8 cellular contexts compared by ENCODE assay signal in the genomic region with DNA sequence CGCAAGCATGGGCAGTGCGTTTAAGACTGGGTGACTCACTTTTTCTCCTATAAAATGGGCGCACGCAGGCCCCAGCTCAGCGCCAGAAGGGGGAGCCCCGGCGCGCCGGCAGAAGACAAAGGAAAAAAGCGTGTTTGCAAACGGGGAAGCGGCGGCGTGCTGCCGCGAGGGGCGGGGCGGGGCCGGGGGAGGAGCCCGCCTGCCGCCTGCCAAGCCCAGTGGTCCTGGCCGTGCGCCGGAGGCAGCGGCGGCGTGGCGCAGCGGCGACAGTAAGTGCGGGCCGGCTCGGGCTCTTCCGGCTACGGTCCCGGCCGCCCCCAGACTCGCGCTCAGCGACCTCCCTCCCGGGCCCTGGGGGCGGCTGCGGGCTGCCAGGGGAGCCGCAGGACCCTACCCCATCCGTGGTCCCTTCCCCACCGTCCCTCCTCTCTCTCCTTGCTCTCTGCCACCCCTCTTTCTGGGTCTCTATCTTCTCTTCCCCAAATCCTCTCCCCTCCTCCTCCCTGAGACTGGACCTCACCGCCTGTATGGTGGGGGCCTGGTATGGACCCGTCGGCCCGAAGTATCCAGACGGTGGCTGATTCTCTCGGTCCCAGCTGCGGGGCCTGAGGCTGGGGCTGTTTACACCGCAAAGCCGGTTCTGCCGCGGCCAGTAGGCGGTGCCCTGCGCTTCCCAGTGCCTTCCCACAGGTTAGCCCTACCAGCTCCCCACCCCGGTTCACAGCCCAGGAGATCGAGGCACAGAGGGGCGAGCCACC. TPM values are rescaled to one million over a fixed set of nuclear protein-coding genes. Genes with fewer than 3 reads are reported as not detected.
DNase-seq lines count a peak whose midpoint lies in the region; ATAC-seq and TF ChIP-seq lines count a peak whose summit lies in the region.

A gene (plus strand): TSS at position 218 of the 758 bp plus-strand sequence. CDS start 51 bp downstream, at position 269.

- peak within 1 kb of the TSS; percentile 73 for H3K4me3 ChIP-seq in fibroblast of villous mesenchyme (ENCODE audit: low read depth, low read length)
- peak within 1 kb of the TSS; percentile 75 for H3K4me3 ChIP-seq in neural cell (ENCODE audit: low read length)

- no peaks in the 10 kb centered on the region for H3K27me3 ChIP-seq in neural cell (ENCODE audit: insufficient read depth, low read depth, low read length)

- H3K9me2 ChIP-seq in neural cell (ENCODE audit: insufficient read depth, low read length): no peaks in the 10 kb centered on the region

- DNase-seq in DMS 273 treated with DMSO at 0.1 percent for 48 hours (lab: John Stamatoyannopoulos, UW): peak; percentile 25
- peak; percentile 86 for DNase-seq in RPMI8226
- DNase-seq in activated T-helper 9 cell treated with anti-CD3 and anti-CD28 coated beads, Interleukin-2, amount 50 U/mL, for 16 hours (ENCODE audit: low read depth): peak; percentile 81
- peak; percentile 74 for DNase-seq in fibroblast of villous mesenchyme (ENCODE audit: low read depth)
- peak; percentile 79 to 88 for DNase-seq in stimulated activated naive CD8-positive, alpha-beta T cell treated with anti-CD3 and anti-CD28 coated beads, Interleukin-15, amount 100 ng/mL, for 72 hours

- H3K4me1 Mint-ChIP-seq in stimulated activated naive CD8-positive, alpha-beta T cell treated with anti-CD3 and anti-CD28 coated beads, Interleukin-15, amount 100 ng/mL, for 72 hours: peaks cover 56% of the 10 kb centered on the region

- H3K27ac Mint-ChIP-seq in stimulated activated naive CD8-positive, alpha-beta T cell treated with anti-CD3 and anti-CD28 coated beads, Interleukin-15, amount 100 ng/mL, for 72 hours: peak within 1 kb of the TSS; percentile 94 to 97

- peak; percentile 74 for TF ChIP-seq CTCF in fibroblast of villous mesenchyme (IDR thresholded peaks at IDR 0.05; ENCODE audit: insufficient read depth, low read depth, low read length)
- TF ChIP-seq CTCF in neural cell (IDR thresholded peaks at IDR 0.05; ENCODE audit: poor library complexity, severe bottlenecking): peak; percentile 83

- H4K20me1 ChIP-seq in neural cell (ENCODE audit: insufficient read depth): no peaks in the 10 kb centered on the region

- ATAC-seq in GM21447 (IDR thresholded peaks at IDR 0.05; ENCODE audit: unreplicated experiment): peak; percentile 77
- ATAC-seq in stimulated activated naive CD8-positive, alpha-beta T cell treated with anti-CD3 and anti-CD28 coated beads, Interleukin-15, amount 100 ng/mL, for 72 hours: peak; percentile 91

- H3K9me3 ChIP-seq in neural cell (ENCODE audit: low read length): no peaks in the 10 kb centered on the region

- H3K9me3 Mint-ChIP-seq in stimulated activated naive CD8-positive, alpha-beta T cell treated with anti-CD3 and anti-CD28 coated beads, Interleukin-15, amount 100 ng/mL, for 72 hours: no peaks in the 10 kb centered on the region

- H3F3A ChIP-seq in neural cell (ENCODE audit: insufficient read depth, low read length, poor library complexity, severe bottlenecking): no peaks in the 10 kb centered on the region

- peak within 1 kb of the TSS; percentile 30 for H3K27ac ChIP-seq in neural cell (ENCODE audit: low read length)

- peak within 1 kb of the TSS; percentile 83 for H3K9ac ChIP-seq in neural cell (ENCODE audit: low read length)

- TF ChIP-seq RAD21 in Ishikawa (IDR thresholded peaks at IDR 0.05; ENCODE audit: low read depth) (peak; percentile 73), neural cell (conservative IDR thresholded peaks at IDR 0.05) (peak; percentile 76)

- H3K27me3 Mint-ChIP-seq in stimulated activated naive CD8-positive, alpha-beta T cell treated with anti-CD3 and anti-CD28 coated beads, Interleukin-15, amount 100 ng/mL, for 72 hours: no peaks in the 10 kb centered on the region

- H3K4me3 Mint-ChIP-seq in stimulated activated naive CD8-positive, alpha-beta T cell treated with anti-CD3 and anti-CD28 coated beads, Interleukin-15, amount 100 ng/mL, for 72 hours: peak within 1 kb of the TSS; percentile 97 to 99

- no peaks in the 10 kb centered on the region for H3K79me2 ChIP-seq in neural cell (replicated peaks; ENCODE audit: insufficient read depth, low read length)

- H3K4me2 ChIP-seq in neural cell (ENCODE audit: low read length): peak within 1 kb of the TSS; percentile 56

- H2AFZ ChIP-seq in neural cell (ENCODE audit: low read depth, low read length): peak within 1 kb of the TSS; percentile 75

- TF ChIP-seq EP300 in Ishikawa (IDR thresholded peaks at IDR 0.05; ENCODE audit: borderline replicate concordance) (no peak; the same call in 1 of the 2 replicates), neural cell (conservative IDR thresholded peaks at IDR 0.05; ENCODE audit: poor library complexity, severe bottlenecking) (no peak)

- H3K36me3 ChIP-seq in neural cell (ENCODE audit: insufficient read depth, low read length): no peaks in the 10 kb centered on the region

TF ChIP-seq in Ishikawa, 13 proteins besides CTCF, POLR2A, EP300 and RAD21:
- no peak for TF ChIP-seq EGR1 (IDR thresholded peaks at IDR 0.05)
- no peak; the same call in none of the 2 replicates for TF ChIP-seq ZBTB7A (IDR thresholded peaks at IDR 0.05; ENCODE audit: low read depth)
- TF ChIP-seq TCF12 (IDR thresholded peaks at IDR 0.05; ENCODE audit: low read depth): 0 out of 2 replicates have a peak, but pooled peaks have one; percentile 24
- TF ChIP-seq TEAD4 (IDR thresholded peaks at IDR 0.05): no peak; the same call in 1 of the 2 replicates
- no peak for TF ChIP-seq FOXM1 (IDR thresholded peaks at IDR 0.05; ENCODE audit: borderline replicate concordance, low read depth)
- TF ChIP-seq, protein P1, sequence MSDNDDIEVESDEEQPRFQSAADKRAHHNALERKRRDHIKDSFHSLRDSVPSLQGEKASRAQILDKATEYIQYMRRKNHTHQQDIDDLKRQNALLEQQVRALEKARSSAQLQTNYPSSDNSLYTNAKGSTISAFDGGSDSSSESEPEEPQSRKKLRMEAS (IDR thresholded peaks at IDR 0.05): peak; percentile 43
- TF ChIP-seq CREB1 (IDR thresholded peaks at IDR 0.05; ENCODE audit: low read depth): no peak

TF ChIP-seq in neural cell, 6 proteins besides CTCF, POLR2A, EP300 and RAD21:
- peak; percentile 78 for TF ChIP-seq SMC3 (conservative IDR thresholded peaks at IDR 0.05; ENCODE audit: poor library complexity)
- TF ChIP-seq TAF1 (IDR thresholded peaks at IDR 0.05; ENCODE audit: low read depth): no peak
- peak; percentile 70 for TF ChIP-seq POLR2AphosphoS5 (IDR thresholded peaks at IDR 0.05)
- TF ChIP-seq MXI1 (conservative IDR thresholded peaks at IDR 0.05; ENCODE audit: poor library complexity, severe bottlenecking): peak; percentile 68
- TF ChIP-seq, protein P2, sequence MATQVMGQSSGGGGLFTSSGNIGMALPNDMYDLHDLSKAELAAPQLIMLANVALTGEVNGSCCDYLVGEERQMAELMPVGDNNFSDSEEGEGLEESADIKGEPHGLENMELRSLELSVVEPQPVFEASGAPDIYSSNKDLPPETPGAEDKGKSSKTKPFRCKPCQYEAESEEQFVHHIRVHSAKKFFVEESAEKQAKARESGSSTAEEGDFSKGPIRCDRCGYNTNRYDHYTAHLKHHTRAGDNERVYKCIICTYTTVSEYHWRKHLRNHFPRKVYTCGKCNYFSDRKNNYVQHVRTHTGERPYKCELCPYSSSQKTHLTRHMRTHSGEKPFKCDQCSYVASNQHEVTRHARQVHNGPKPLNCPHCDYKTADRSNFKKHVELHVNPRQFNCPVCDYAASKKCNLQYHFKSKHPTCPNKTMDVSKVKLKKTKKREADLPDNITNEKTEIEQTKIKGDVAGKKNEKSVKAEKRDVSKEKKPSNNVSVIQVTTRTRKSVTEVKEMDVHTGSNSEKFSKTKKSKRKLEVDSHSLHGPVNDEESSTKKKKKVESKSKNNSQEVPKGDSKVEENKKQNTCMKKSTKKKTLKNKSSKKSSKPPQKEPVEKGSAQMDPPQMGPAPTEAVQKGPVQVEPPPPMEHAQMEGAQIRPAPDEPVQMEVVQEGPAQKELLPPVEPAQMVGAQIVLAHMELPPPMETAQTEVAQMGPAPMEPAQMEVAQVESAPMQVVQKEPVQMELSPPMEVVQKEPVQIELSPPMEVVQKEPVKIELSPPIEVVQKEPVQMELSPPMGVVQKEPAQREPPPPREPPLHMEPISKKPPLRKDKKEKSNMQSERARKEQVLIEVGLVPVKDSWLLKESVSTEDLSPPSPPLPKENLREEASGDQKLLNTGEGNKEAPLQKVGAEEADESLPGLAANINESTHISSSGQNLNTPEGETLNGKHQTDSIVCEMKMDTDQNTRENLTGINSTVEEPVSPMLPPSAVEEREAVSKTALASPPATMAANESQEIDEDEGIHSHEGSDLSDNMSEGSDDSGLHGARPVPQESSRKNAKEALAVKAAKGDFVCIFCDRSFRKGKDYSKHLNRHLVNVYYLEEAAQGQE (IDR thresholded peaks at IDR 0.05; ENCODE audit: borderline replicate concordance): no peak
- TF ChIP-seq EZH2 (IDR thresholded peaks at IDR 0.05; ENCODE audit: borderline replicate concordance, insufficient read depth, low read length, poor library complexity, severe bottlenecking): no peak

RNA-seq across cellular contexts. Expression of the gene that starts here (rescaled TPM):
- 1.6 and 2.2 TPM in 2 replicates for total RNA-seq in fibroblast of villous mesenchyme
- polyA plus RNA-seq in neural cell: 2.3 and 3.6 TPM in 2 replicates
- 3.1 and 4.1 TPM in 2 replicates for polyA minus RNA-seq in neural cell

Comparison
In these comparisons a context has a peak if more than half of its experiments do, and no peak if none do; other contexts are left out.
1. Peak in every context shown above with its lines: DNase-seq, ATAC-seq, H3K4me3 ChIP-seq and H3K27ac ChIP-seq.
2. DNase-seq: peak in every context shown above with its lines; median percentile 86 in RPMI8226; 84 in stimulated activated naive CD8-positive, alpha-beta T cell treated with anti-CD3 and anti-CD28 coated beads, Interleukin-15, amount 100 ng/mL, for 72 hours; 81 in activated T-helper 9 cell treated with anti-CD3 and anti-CD28 coated beads, Interleukin-2, amount 50 U/mL, for 16 hours; 74 in fibroblast of villous mesenchyme; 25 in DMS 273 treated with DMSO at 0.1 percent for 48 hours.